ENCODE assay signal across 1 cellular context in the genomic region with DNA sequence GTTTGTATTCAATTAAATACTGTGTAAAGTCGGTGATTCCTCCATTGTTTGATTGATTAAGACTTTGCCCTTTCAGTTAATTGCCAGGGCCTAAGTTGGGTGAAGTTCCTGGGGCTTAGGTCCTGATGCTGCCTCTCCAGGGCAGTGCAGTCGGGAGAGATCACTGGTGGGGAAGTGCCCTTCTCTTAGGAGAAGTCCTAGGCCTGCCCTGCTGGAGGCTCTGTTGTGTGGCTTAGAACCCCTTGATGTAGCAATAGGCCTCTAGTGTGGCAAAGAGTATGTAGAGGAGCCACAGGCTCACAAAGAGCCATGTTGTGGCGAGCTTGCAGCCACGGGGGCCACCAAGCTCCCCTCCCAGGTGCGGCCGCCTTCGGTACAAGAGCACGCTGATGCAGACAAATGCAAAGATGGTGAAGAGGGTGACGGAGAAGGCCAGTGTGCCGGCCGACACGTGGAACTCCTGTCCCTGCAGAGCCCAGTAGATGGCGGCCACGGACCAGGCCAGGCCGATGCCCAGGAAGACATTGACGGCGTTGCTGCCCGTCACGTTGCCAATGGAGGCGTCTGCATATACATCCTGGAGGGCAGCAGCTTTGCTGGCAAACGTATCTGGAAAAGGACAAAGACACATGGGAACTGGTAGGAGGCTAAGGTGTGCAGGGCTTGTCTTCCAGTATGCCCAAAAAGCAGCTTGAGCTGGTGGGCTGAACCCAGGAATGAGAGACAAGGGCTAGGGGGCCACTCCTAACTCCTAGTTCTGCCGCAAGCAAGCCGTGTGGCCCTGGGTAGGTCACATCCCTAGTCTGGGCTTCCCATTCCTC.
A peak's percentile ranks its signal among the peaks of the same experiment; 100 is the strongest.
TF ChIP-seq lines count a peak whose summit lies in the region.

No MANE protein-coding gene starts in this region.

TF ChIP-seq in HepG2, 621 proteins besides CTCF, POLR2A, EP300 and RAD21 (continued from another document and continues in another):
- TF ChIP-seq, protein P1, sequence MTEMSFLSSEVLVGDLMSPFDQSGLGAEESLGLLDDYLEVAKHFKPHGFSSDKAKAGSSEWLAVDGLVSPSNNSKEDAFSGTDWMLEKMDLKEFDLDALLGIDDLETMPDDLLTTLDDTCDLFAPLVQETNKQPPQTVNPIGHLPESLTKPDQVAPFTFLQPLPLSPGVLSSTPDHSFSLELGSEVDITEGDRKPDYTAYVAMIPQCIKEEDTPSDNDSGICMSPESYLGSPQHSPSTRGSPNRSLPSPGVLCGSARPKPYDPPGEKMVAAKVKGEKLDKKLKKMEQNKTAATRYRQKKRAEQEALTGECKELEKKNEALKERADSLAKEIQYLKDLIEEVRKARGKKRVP (CRISPR knock-in tag; IDR thresholded peaks at IDR 0.05), result no peak
- TF ChIP-seq KDM1A (CRISPR knock-in tag; IDR thresholded peaks at IDR 0.05) (0 out of 2 replicates have a peak, but pooled peaks have one; percentile 18), PBX2 (CRISPR knock-in tag; IDR thresholded peaks at IDR 0.05) (peak; percentile 46; the same call in 1 of the 2 replicates), ZMYM4 (CRISPR knock-in tag; IDR thresholded peaks at IDR 0.05) (peak; percentile 80), ZBTB43 (CRISPR knock-in tag; conservative IDR thresholded peaks at IDR 0.05) (0 out of 2 replicates have a peak, but pooled peaks have one; percentile 36), POLR2AphosphoS5 (IDR thresholded peaks at IDR 0.05; ENCODE audit: low read depth, low read length) (0 out of 2 replicates have a peak, but pooled peaks have one; percentile 27), TIGD3 (CRISPR knock-in tag; IDR thresholded peaks at IDR 0.05; ENCODE audit: borderline replicate concordance) (no peak), NR0B2 (CRISPR knock-in tag; IDR thresholded peaks at IDR 0.05) (peak; percentile 81), ZNF543 (CRISPR knock-in tag; IDR thresholded peaks at IDR 0.05) (peak; percentile 92), ZFP41 (CRISPR knock-in tag; IDR thresholded peaks at IDR 0.05; ENCODE audit: borderline replicate concordance) (no peak), MED13 (CRISPR knock-in tag; IDR thresholded peaks at IDR 0.05) (no peak), ZNF776 (CRISPR knock-in tag; IDR thresholded peaks at IDR 0.05) (0 out of 2 replicates have a peak, but pooled peaks have one; percentile 66), ZSCAN25 (CRISPR knock-in tag; IDR thresholded peaks at IDR 0.05) (no peak), HDAC6 (IDR thresholded peaks at IDR 0.05; ENCODE audit: low read depth, low read length) (no peak), IRF2 (CRISPR knock-in tag; IDR thresholded peaks at IDR 0.05) (peak; percentile 81), TEAD2 (CRISPR knock-in tag; IDR thresholded peaks at IDR 0.05) (no peak), ATF3 (CRISPR knock-in tag; IDR thresholded peaks at IDR 0.05) (no peak), NFE2L2 (IDR thresholded peaks at IDR 0.05; ENCODE audit: low read length) (no peak), BORCS8-MEF2B (CRISPR knock-in tag; IDR thresholded peaks at IDR 0.05) (no peak), SSRP1 (CRISPR knock-in tag; IDR thresholded peaks at IDR 0.05) (0 out of 2 replicates have a peak, but pooled peaks have one; percentile 61), HOXA9 (CRISPR knock-in tag; IDR thresholded peaks at IDR 0.05; ENCODE audit: borderline replicate concordance) (no peak)
- TF ChIP-seq, protein P2, sequence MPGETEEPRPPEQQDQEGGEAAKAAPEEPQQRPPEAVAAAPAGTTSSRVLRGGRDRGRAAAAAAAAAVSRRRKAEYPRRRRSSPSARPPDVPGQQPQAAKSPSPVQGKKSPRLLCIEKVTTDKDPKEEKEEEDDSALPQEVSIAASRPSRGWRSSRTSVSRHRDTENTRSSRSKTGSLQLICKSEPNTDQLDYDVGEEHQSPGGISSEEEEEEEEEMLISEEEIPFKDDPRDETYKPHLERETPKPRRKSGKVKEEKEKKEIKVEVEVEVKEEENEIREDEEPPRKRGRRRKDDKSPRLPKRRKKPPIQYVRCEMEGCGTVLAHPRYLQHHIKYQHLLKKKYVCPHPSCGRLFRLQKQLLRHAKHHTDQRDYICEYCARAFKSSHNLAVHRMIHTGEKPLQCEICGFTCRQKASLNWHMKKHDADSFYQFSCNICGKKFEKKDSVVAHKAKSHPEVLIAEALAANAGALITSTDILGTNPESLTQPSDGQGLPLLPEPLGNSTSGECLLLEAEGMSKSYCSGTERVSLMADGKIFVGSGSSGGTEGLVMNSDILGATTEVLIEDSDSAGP (CRISPR knock-in tag; IDR thresholded peaks at IDR 0.05; ENCODE audit: borderline replicate concordance), result peak; percentile 92
- TF ChIP-seq, protein P3, sequence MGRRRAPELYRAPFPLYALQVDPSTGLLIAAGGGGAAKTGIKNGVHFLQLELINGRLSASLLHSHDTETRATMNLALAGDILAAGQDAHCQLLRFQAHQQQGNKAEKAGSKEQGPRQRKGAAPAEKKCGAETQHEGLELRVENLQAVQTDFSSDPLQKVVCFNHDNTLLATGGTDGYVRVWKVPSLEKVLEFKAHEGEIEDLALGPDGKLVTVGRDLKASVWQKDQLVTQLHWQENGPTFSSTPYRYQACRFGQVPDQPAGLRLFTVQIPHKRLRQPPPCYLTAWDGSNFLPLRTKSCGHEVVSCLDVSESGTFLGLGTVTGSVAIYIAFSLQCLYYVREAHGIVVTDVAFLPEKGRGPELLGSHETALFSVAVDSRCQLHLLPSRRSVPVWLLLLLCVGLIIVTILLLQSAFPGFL (CRISPR knock-in tag; IDR thresholded peaks at IDR 0.05), result no peak
- TF ChIP-seq, protein P4, sequence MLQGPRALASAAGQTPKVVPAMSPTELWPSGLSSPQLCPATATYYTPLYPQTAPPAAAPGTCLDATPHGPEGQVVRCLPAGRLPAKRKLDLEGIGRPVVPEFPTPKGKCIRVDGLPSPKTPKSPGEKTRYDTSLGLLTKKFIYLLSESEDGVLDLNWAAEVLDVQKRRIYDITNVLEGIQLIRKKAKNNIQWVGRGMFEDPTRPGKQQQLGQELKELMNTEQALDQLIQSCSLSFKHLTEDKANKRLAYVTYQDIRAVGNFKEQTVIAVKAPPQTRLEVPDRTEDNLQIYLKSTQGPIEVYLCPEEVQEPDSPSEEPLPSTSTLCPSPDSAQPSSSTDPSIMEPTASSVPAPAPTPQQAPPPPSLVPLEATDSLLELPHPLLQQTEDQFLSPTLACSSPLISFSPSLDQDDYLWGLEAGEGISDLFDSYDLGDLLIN (CRISPR knock-in tag; IDR thresholded peaks at IDR 0.05; ENCODE audit: borderline replicate concordance), result no peak
- TF ChIP-seq, protein P5, sequence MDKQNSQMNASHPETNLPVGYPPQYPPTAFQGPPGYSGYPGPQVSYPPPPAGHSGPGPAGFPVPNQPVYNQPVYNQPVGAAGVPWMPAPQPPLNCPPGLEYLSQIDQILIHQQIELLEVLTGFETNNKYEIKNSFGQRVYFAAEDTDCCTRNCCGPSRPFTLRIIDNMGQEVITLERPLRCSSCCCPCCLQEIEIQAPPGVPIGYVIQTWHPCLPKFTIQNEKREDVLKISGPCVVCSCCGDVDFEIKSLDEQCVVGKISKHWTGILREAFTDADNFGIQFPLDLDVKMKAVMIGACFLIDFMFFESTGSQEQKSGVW (CRISPR knock-in tag; IDR thresholded peaks at IDR 0.05; ENCODE audit: borderline replicate concordance), result no peak
- TF ChIP-seq, protein P6, sequence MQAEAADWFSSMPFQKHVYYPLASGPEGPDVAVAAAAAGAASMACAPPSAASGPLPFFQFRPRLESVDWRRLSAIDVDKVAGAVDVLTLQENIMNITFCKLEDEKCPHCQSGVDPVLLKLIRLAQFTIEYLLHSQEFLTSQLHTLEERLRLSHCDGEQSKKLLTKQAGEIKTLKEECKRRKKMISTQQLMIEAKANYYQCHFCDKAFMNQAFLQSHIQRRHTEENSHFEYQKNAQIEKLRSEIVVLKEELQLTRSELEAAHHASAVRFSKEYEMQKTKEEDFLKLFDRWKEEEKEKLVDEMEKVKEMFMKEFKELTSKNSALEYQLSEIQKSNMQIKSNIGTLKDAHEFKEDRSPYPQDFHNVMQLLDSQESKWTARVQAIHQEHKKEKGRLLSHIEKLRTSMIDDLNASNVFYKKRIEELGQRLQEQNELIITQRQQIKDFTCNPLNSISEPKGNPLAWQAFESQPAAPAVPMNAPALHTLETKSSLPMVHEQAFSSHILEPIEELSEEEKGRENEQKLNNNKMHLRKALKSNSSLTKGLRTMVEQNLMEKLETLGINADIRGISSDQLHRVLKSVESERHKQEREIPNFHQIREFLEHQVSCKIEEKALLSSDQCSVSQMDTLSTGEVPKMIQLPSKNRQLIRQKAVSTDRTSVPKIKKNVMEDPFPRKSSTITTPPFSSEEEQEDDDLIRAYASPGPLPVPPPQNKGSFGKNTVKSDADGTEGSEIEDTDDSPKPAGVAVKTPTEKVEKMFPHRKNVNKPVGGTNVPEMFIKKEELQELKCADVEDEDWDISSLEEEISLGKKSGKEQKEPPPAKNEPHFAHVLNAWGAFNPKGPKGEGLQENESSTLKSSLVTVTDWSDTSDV (CRISPR knock-in tag; IDR thresholded peaks at IDR 0.05), result peak; percentile 86; the same call in 1 of the 2 replicates
- TF ChIP-seq, protein P7, sequence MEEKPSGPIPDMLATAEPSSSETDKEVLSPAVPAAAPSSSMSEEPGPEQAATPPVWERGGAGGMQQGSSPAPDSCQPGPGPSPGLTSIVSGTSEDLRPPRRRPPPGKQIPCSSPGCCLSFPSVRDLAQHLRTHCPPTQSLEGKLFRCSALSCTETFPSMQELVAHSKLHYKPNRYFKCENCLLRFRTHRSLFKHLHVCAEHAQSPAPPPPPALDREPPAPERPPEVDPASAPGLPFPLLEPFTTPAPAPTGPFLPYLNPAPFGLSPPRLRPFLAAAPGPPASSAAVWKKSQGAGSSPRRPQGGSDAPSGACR (CRISPR knock-in tag; IDR thresholded peaks at IDR 0.05), result peak; percentile 81; the same call in 1 of the 2 replicates
- TF ChIP-seq, protein P8, sequence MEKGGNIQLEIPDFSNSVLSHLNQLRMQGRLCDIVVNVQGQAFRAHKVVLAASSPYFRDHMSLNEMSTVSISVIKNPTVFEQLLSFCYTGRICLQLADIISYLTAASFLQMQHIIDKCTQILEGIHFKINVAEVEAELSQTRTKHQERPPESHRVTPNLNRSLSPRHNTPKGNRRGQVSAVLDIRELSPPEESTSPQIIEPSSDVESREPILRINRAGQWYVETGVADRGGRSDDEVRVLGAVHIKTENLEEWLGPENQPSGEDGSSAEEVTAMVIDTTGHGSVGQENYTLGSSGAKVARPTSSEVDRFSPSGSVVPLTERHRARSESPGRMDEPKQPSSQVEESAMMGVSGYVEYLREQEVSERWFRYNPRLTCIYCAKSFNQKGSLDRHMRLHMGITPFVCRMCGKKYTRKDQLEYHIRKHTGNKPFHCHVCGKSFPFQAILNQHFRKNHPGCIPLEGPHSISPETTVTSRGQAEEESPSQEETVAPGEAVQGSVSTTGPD (CRISPR knock-in tag; IDR thresholded peaks at IDR 0.05), result no peak
